Comparison of ENCODE assay signal across 8 cellular contexts in the genomic region with DNA sequence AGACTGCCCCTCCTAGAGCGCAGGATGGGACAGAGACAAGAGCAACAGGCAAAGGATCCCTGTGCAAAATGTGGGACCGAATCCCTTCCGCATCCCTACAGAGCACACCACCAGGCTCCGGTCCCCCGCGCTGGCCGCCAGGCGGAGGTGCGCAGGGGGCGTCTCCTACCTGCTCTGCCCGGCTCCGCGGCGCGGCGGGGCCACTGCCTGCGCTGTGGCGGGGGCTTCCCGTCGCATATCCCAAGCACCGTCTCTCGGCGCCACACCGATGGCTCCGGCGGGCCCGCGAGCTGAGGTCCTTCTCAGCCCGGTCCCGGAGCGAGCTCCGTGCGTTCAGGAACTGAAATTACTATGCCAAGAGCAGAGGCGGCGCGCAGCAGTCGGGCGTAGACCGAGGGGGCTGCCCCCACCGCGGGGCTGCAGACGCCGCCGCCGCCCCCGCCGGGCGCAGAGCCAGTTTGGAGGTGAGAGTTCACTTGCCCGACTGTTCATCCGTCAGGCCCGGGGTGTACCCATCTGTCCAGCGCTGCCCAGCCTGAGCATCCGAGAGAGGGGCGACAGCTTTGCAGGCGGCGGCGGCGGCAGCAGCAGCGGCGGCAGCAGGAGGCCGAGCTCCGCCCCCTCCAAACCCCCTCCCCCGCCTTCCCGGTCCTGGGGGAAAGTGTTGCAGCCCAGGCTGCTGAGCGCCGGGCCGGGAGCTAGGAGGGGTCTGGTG. TPM values are rescaled to one million over a fixed set of nuclear protein-coding genes. Genes with fewer than 3 reads are reported as not detected.
DNase-seq lines count a peak whose midpoint lies in the region; ATAC-seq and TF ChIP-seq lines count a peak whose summit lies in the region.

A gene (minus strand): TSS at position 355 of the 715 bp plus-strand sequence. CDS start 57,690 bp downstream, outside the sequence.

- peak within 1 kb of the TSS; percentile 71 for H3K4me2 ChIP-seq in osteoblast (ENCODE audit: insufficient read depth, low read length)

- peak within 1 kb of the TSS; percentile 63 for H3K4me3 ChIP-seq in osteoblast (ENCODE audit: insufficient read depth, low read length)
- peak within 1 kb of the TSS; percentile 72 for H3K4me3 ChIP-seq in upper lobe of right lung

- peak within 1 kb of the TSS; percentile 78 for H3K27ac Mint-ChIP-seq in activated naive CD4-positive, alpha-beta T cell treated with anti-CD3 and anti-CD28 coated beads for 36 hours

- no peaks in the 10 kb centered on the region for H3K9me3 Mint-ChIP-seq in activated naive CD4-positive, alpha-beta T cell treated with anti-CD3 and anti-CD28 coated beads for 36 hours

- H4K20me1 ChIP-seq in osteoblast (ENCODE audit: insufficient read depth, low read length) = no peaks in the 10 kb centered on the region

- CTCF ChIA-PET in activated naive CD4-positive, alpha-beta T cell treated with anti-CD3 and anti-CD28 coated beads for 36 hours (lab: Charles Lee) = interaction anchor here (0.6 to 1.1 kb wide), 3 partner anchors 10 to 50 kb away, joined by 3 to 4 read pairs (median 3); no protein-coding TSS in a partner anchor

- H3K4me1 ChIP-seq in osteoblast (ENCODE audit: insufficient read depth, low read length) (no peaks in the 10 kb centered on the region), upper lobe of right lung (peaks cover 13% of the 10 kb centered on the region)

- H3K79me2 ChIP-seq in osteoblast (ENCODE audit: insufficient read depth, low read length) = no peaks in the 10 kb centered on the region

- no peaks in the 10 kb centered on the region for H3K36me3 ChIP-seq in osteoblast (ENCODE audit: insufficient read depth, low read length)
- no peaks in the 10 kb centered on the region for H3K36me3 ChIP-seq in upper lobe of right lung

- H3K27ac ChIP-seq in osteoblast (ENCODE audit: low read depth, low read length) = no peak within 1 kb of the TSS
- peak within 1 kb of the TSS; percentile 87 for H3K27ac ChIP-seq in upper lobe of right lung

- H3K27me3 Mint-ChIP-seq in activated naive CD4-positive, alpha-beta T cell treated with anti-CD3 and anti-CD28 coated beads for 36 hours (ENCODE audit: low read depth) = no peaks in the 10 kb centered on the region

- H3K4me3 Mint-ChIP-seq in activated naive CD4-positive, alpha-beta T cell treated with anti-CD3 and anti-CD28 coated beads for 36 hours = peak within 1 kb of the TSS; percentile 90

- intact Hi-C loops in activated naive CD4-positive, alpha-beta T cell treated with anti-CD3 and anti-CD28 coated beads for 36 hours (cut with micrococcal nuclease) = loop anchor here (1.0 to 10.0 kb wide), 5 partner anchors 9 to 783 kb away; a partner anchor contains a TSS
- intact Hi-C loops in upper lobe of right lung (cut with DNase I) = no loop called here

- peaks cover 38% of the 10 kb centered on the region for H3K27me3 ChIP-seq in osteoblast (ENCODE audit: insufficient read depth, low read length)
- no peaks in the 10 kb centered on the region for H3K27me3 ChIP-seq in upper lobe of right lung

- H3K36me3 Mint-ChIP-seq in activated naive CD4-positive, alpha-beta T cell treated with anti-CD3 and anti-CD28 coated beads for 36 hours (ENCODE audit: low read depth) = peaks cover 7% of the 10 kb centered on the region

- no peaks in the 10 kb centered on the region for H3K9me3 ChIP-seq in osteoblast (ENCODE audit: low read depth, low read length)
- H3K9me3 ChIP-seq in upper lobe of right lung = no peaks in the 10 kb centered on the region

- TF ChIP-seq CTCF in osteoblast (IDR thresholded peaks at IDR 0.05; ENCODE audit: extremely low read depth, low read depth, low read length) (no peak), upper lobe of right lung (IDR thresholded peaks at IDR 0.05) (no peak)

- peaks cover 55% of the 10 kb centered on the region for H3K4me1 Mint-ChIP-seq in activated naive CD4-positive, alpha-beta T cell treated with anti-CD3 and anti-CD28 coated beads for 36 hours (ENCODE audit: low read depth)

- DNase-seq in NCI-H2081 (lab: John Stamatoyannopoulos, UW) (peak; percentile 60 to 70), NCI-H2081 treated with DMSO at 0.1 percent for 48 hours (lab: John Stamatoyannopoulos, UW) (no peak), RPMI8226 (peak; percentile 63), glomerular visceral epithelial cell (ENCODE audit: extremely low spot score) (peak; percentile 24), osteoblast (ENCODE audit: insufficient read length, low spot score, missing footprints) (peak; percentile 81), upper lobe of right lung (peak; percentile 91)
- peak; percentile 75 for DNase-seq in activated naive CD4-positive, alpha-beta T cell treated with anti-CD3 and anti-CD28 coated beads for 36 hours

- peak within 1 kb of the TSS; percentile 41 for H2AFZ ChIP-seq in osteoblast (ENCODE audit: low read length)

- ATAC-seq in HG03175 (IDR thresholded peaks at IDR 0.05; ENCODE audit: unreplicated experiment) (peak; percentile 47), upper lobe of right lung (peak; percentile 87)

RNA-seq across cellular contexts. Expression of the gene that starts here (rescaled TPM):
- total RNA-seq in activated naive CD4-positive, alpha-beta T cell treated with anti-CD3 and anti-CD28 coated beads for 36 hours = 1 to 10 TPM; 8.6 to 8.8 TPM
- total RNA-seq in osteoblast = under 0.01 and 0.29 TPM in 2 replicates
- 25.2 TPM for total RNA-seq in upper lobe of right lung

Comparison
In these comparisons a context has a peak if more than half of its experiments do, and no peak if none do; other contexts are left out.
1. Peak in DNase-seq, H3K4me3 ChIP-seq and H3K4me2 ChIP-seq in osteoblast; RNA of the gene not detected or under 1 TPM.